6 cellular contexts compared by ENCODE assay signal in genomic region chr3:141788750-141789149, GRCh38. TPM values are rescaled to one million over a fixed set of nuclear protein-coding genes. Genes with fewer than 3 reads are reported as not detected.
"Had no signal": no experiment of that assay in that cellular context is flagged by ENCODE, and none has a peak within 500 bp of the region (broad histone marks: within the 10 kb centered on the region; RNA-seq: fewer than 3 reads in every experiment).

No MANE protein-coding gene starts in this region.

RNA-seq across cellular contexts. Expression of gene GRK7, which starts 25.5 kb away (rescaled TPM):
- total RNA-seq: H4, H7, HepG2, HFFc6, HT1080 had no signal
- polyA plus RNA-seq: HepG2, IgD-negative memory B cell had no signal
